ENCODE assay signal across 14 cellular contexts in the genomic region with DNA sequence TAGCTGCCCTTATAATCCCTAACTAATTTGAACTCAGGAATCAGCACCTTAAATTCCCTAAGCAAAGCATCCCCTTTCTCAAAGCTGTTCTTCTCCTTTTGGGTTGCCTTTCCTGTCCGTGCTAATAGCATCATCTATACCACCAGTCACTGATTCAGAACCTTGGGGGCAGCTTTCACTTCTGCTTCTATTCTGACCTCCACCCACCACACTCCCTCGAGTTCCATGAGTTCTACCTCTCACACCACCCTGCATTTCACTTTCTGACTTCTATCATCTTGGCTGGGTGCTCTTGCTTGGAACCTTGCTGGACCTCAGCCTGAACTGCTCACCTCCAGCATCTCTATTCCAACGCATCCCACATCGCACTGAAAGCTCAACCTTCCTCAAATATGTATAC.
DNase-seq lines count a peak whose midpoint lies in the region; ATAC-seq lines count a peak whose summit lies in the region.
"Had no signal": no experiment of that assay in that cellular context is flagged by ENCODE, and none has a peak within 500 bp of the region (broad histone marks: within the 10 kb centered on the region; RNA-seq: fewer than 3 reads in every experiment).

No MANE protein-coding gene starts in this region.

- DNase-seq in CD1c-positive myeloid dendritic cell (ENCODE audit: extremely low spot score) (peak; percentile 6), HCEC 1CT (no peak), AG08396 (ENCODE audit: low spot score) (no peak)
- DNase-seq in NK-92 treated with Interleukin-12 subunit alpha and Interleukin-12 subunit beta, amount 100 ng/mL, for 24 hours (lab: John Stamatoyannopoulos, UW), result no peak
- no peak for DNase-seq in effector CD4-positive, alpha-beta T cell
- DNase-seq: activated CD8-positive, alpha-beta T cell treated with anti-CD3 and anti-CD28 coated beads, Interleukin-2, amount 10 ng/mL, durations not matched to agents 7 days and 5 days; activated naive CD8-positive, alpha-beta T cell treated with anti-CD3 and anti-CD28 coated beads, Interleukin-2, amount 10 ng/mL, durations not matched to agents 7 days and 5 days; DMS153; NCI-H524; stimulated activated CD4-positive, alpha-beta T cell treated with anti-CD3 and anti-CD28 coated beads, Interleukin-4, amount 100 ng/mL, for 1 hour; substantia nigra had no signal

- ATAC-seq in GM19035 (IDR thresholded peaks at IDR 0.05; ENCODE audit: unreplicated experiment) (peak; percentile 99), GM21786 (IDR thresholded peaks at IDR 0.05; ENCODE audit: unreplicated experiment) (peak; percentile 96), HG03175 (IDR thresholded peaks at IDR 0.05; ENCODE audit: unreplicated experiment) (peak; percentile 99)
- ATAC-seq: activated CD8-positive, alpha-beta T cell treated with anti-CD3 and anti-CD28 coated beads, Interleukin-2, amount 10 ng/mL, durations not matched to agents 7 days and 5 days had no signal
